In the genomic region with DNA sequence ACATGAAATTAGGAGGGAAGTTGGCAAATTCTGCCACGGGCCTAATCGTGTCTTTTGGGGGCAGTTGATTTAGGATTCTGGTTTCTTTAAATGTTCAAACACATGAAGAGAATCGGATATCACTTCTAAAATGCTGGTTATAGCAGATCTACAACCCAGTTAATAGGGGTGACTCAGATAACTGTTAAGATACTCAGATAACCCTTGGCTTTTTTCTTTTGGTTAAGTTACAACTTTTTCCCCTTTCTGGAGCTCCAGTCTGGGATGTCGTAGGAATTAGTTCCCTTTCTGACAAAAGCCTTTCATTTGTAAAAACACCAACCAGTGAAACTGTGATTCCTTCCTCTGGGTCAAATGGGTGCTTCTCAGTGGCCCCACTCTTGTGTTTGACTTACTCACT, we compare ENCODE assay signal across 8 cellular contexts. TPM values are rescaled to one million over a fixed set of nuclear protein-coding genes. Genes with fewer than 3 reads are reported as not detected.
A peak's percentile ranks its signal among the peaks of the same experiment; 100 is the strongest.
DNase-seq lines count a peak whose midpoint lies in the region; ATAC-seq and TF ChIP-seq lines count a peak whose summit lies in the region.

No MANE protein-coding gene starts in this region.

- H3K27ac ChIP-seq in colonic mucosa: no peak overlapping the region
- no peak overlapping the region for H3K27ac ChIP-seq in spleen

- TF ChIP-seq POLR2A in spleen (IDR thresholded peaks at IDR 0.05): no peak

- H3K4me3 ChIP-seq in AG04449 (ENCODE audit: low read depth, low read length) (peak overlapping the region; percentile 74), colonic mucosa (peak overlapping the region; percentile 44), spleen (peak overlapping the region in 3 of 8 donors; percentile 59 to 79 (median 59))

- H3K4me3 Mint-ChIP-seq in natural killer cell: peak overlapping the region; percentile 83

- no peaks in the 10 kb centered on the region for H3K27me3 ChIP-seq in colonic mucosa
- peaks cover 0 to 44% (median 11%) of the 10 kb centered on the region in 7 donors for H3K27me3 ChIP-seq in spleen (replicated peaks in 1 of 7)

- H3K9me3 ChIP-seq in colonic mucosa (no peaks in the 10 kb centered on the region), spleen (no peaks in the 10 kb centered on the region)

- in situ Hi-C loops in KBM-7 (cut with MboI; ENCODE audit: low pct_unique_long_range_greater_than_20kb, low sequenced_read_pairs): no loop called here

- H3K36me3 Mint-ChIP-seq in natural killer cell: no peaks in the 10 kb centered on the region

- 46 to 74% (median 58%) methylated on average over 4 of the region's 4 CpGs for WGBS in spleen, 5 donors

- peaks cover 3% of the 10 kb centered on the region for H3K4me1 ChIP-seq in colonic mucosa
- H3K4me1 ChIP-seq in spleen: peaks cover 4 to 29% (median 19%) of the 10 kb centered on the region in 6 donors

- H3K27ac Mint-ChIP-seq in natural killer cell: no peak overlapping the region

- no peak for DNase-seq in AG04449 (ENCODE audit: low read depth, low spot score)
- peak; percentile 26 for DNase-seq in KBM-7
- no peak for DNase-seq in colonic mucosa
- no peak for DNase-seq in natural killer cell
- no peak for DNase-seq in AML-193 (lab: John Stamatoyannopoulos, UW)
- DNase-seq in spleen: no peak

- H3K36me3 ChIP-seq in colonic mucosa (no peaks in the 10 kb centered on the region), spleen (no peaks in the 10 kb centered on the region)

- peak overlapping the region in 1 of 2 donors; percentile 71 for H3K9ac ChIP-seq in colonic mucosa (ENCODE audit: low read depth in 2 of 2, low read length in 2 of 2)

- intact Hi-C loops in colonic mucosa (cut with DNase I): no loop called here
- intact Hi-C loops in natural killer cell (cut with micrococcal nuclease): loop anchor here (1.0 to 5.0 kb wide), 2 partner anchors 24 to 124 kb away; partner anchors contain the start of gene QSER1
- intact Hi-C loops in spleen (cut with DNase I; ENCODE audit: low total_unique reads): no loop called here

- CTCF ChIA-PET in AG04449 (lab: Yijun Ruan, JAX): interaction anchor here (1.0 to 1.6 kb wide), 7 partner anchors 9 to 48 kb away, joined by 3 to 9 read pairs (median 4); no protein-coding TSS in a partner anchor

- peaks cover 16 to 23% of the 10 kb centered on the region in 2 donors for H3K27me3 Mint-ChIP-seq in natural killer cell (ENCODE audit: low read depth in 2 of 2)

- peaks cover 8 to 15% of the 10 kb centered on the region in 2 donors for H3K4me1 Mint-ChIP-seq in natural killer cell

- no peak for ATAC-seq in natural killer cell
- ATAC-seq in HG02759 (IDR thresholded peaks at IDR 0.05; ENCODE audit: unreplicated experiment): no peak
- no peak for ATAC-seq in GM19397 (IDR thresholded peaks at IDR 0.05; ENCODE audit: unreplicated experiment)

- H3K9me3 Mint-ChIP-seq in natural killer cell: no peaks in the 10 kb centered on the region

- TF ChIP-seq CTCF in AG04449 (IDR thresholded peaks at IDR 0.05; ENCODE audit: insufficient read depth, low read length, missing control alignments) (no peak), colonic mucosa (IDR thresholded peaks at IDR 0.05) (no peak), natural killer cell (IDR thresholded peaks at IDR 0.05) (no peak), spleen (IDR thresholded peaks at IDR 0.05 in 8 of 11, conservative IDR thresholded peaks at IDR 0.05 in 3 of 11) (no peak)

- POLR2A ChIA-PET in AG04449 (lab: Yijun Ruan, JAX): interaction anchor here (0.8 to 1.6 kb wide), 4 partner anchors 12 to 49 kb away, joined by 3 to 13 read pairs (median 4); partner anchors contain the start of gene TCP11L1

RNA-seq across cellular contexts. Expression of gene DEPDC7, which starts 1.0 kb away (rescaled TPM):
- total RNA-seq in colonic mucosa: 1 to 10 TPM; 6.1 to 7.5 TPM
- total RNA-seq in natural killer cell: 1 to 10 TPM in 2 of 3 donors, under 1 TPM in 1; 0.80 to 1.8 (median 1.2) TPM
- total RNA-seq in spleen: under 1 TPM in 4 of 7 donors, not detected in 3; 0.50 to 0.88 (median 0.62) TPM
- polyA plus RNA-seq in spleen: under 1 TPM; 0.30 to 0.67 (median 0.42) TPM

RNA-seq across cellular contexts. Expression of gene TCP11L1, which starts 22.7 kb away (rescaled TPM):
- total RNA-seq in colonic mucosa: 10 to 100 TPM; 14.5 to 17.9 TPM
- total RNA-seq in natural killer cell: 10 to 100 TPM; 20.7 to 24.5 (median 22.7) TPM
- 10 to 100 TPM; 14.4 to 48.2 (median 21.8) TPM for total RNA-seq in spleen
- polyA plus RNA-seq in spleen: 1 to 10 TPM; 1.8 to 3.5 (median 2.1) TPM
